15 cellular contexts compared by ENCODE assay signal in the genomic region with DNA sequence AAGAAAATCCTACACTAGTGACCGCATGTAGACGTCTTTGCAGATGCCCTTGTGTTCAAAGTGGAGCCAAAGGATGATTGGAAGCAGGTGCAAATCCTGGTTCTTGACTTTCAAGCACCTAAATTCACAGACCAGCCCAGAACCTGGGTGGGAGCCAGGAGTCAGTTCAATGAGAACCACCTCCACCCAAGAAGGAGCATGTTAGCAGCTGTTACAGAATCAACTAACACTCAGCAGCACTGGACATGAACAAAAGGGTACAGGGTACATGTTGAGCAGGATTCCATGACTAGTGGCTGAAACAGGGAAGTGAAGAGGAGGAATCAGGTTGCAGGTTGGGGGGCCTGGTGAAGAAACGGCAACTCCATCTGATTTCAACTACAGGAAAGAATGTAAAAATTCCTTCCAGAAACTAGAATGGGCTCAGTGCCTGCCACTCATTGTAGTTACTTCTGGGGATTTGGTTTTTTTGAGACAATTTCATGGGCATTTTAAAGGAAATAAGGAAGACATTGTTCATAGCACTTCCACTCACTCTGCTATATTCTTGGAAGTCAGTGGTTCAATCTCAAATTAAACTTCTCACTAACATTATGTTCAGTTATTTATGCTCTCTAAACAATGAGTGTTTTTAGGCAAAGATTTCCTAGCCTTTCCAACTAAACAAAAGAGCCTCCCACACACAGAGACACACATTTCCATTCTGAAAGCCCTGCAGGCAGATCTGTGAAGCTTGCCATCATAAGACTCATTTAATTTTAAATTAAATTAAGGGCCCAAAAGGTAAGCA.
"Had no signal": no experiment of that assay in that cellular context is flagged by ENCODE, and none has a peak within 500 bp of the region (broad histone marks: within the 10 kb centered on the region; RNA-seq: fewer than 3 reads in every experiment).

No MANE protein-coding gene starts in this region.

- H3K4me3 ChIP-seq: dorsolateral prefrontal cortex, esophagus muscularis mucosa, heart left ventricle, pancreas, stomach, tibial artery had no signal

- H3K4me1 ChIP-seq: esophagus muscularis mucosa, pancreas, stomach, tibial artery had no signal

- H3K36me3 ChIP-seq: esophagus muscularis mucosa, heart left ventricle, pancreas, stomach, tibial artery had no signal

- H3K9me3 ChIP-seq: esophagus muscularis mucosa, heart left ventricle, pancreas, stomach, tibial artery had no signal

- H3K27me3 ChIP-seq: dorsolateral prefrontal cortex, esophagus muscularis mucosa, heart left ventricle, pancreas, stomach had no signal

- H3K27ac ChIP-seq: esophagus muscularis mucosa, heart left ventricle, pancreas, stomach, tibial artery had no signal

- DNase-seq: activated CD4-positive, alpha-beta T cell treated with anti-CD3 and anti-CD28 coated beads, Interleukin-2, amount 50 U/mL, for 48 hours; activated CD4-positive, CD25-positive, alpha-beta regulatory T cell treated with anti-CD3 and anti-CD28 coated beads, Interleukin-2, amount 50 U/mL, for 72 hours; activated gamma-delta T cell; activated naive CD8-positive, alpha-beta T cell treated with anti-CD3 and anti-CD28 coated beads for 36 hours; activated T-cell treated with anti-CD3 and anti-CD28 coated beads, Interleukin-2, amount 50 U/mL, for 4 hours; aorta; dorsolateral prefrontal cortex; heart left ventricle; kidney; pancreas; retina; stimulated activated CD4-positive, alpha-beta T cell treated with anti-CD3 and anti-CD28 coated beads, Interleukin-15, amount 100 ng/mL, for 24 hours; stomach; tibial artery had no signal
